Comparison of ENCODE assay signal across 8 cellular contexts in the genomic region with DNA sequence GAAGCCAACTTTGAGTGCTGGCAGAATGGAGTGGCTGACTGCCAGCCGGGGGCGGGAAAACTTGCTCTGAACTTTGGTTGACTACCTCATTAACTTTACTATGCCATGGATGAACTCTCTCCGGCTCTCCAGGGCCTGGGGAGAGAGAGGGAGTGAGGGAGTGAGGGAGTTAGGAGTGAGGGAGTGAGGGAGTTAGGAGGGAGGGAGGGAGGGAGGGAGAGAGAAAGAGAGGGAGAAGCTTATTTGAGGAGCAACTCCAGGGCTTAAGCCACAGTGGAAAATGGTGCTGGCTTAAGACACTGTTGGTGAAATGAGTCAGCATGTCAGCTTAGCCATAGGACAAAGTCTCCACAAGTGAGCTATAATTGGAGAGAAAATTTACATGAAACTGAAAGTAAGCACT.
DNase-seq lines count a peak whose midpoint lies in the region; ATAC-seq lines count a peak whose summit lies in the region.

No MANE protein-coding gene starts in this region.

- no peaks in the 10 kb centered on the region for H3K9me3 Mint-ChIP-seq in T-helper 2 cell treated with Interferon-gamma antibody and Interleukin-4, amounts not matched to agents 5 μg/mL and 100 μg/mL, for 36 hours

- H3K27ac ChIP-seq in effector memory CD4-positive, alpha-beta T cell (ENCODE audit: insufficient read depth, low read length, poor library complexity, severe bottlenecking): no peak overlapping the region

- H3K9me3 ChIP-seq in effector memory CD4-positive, alpha-beta T cell (ENCODE audit: control insufficient read depth, low read length): no peaks in the 10 kb centered on the region

- no peak overlapping the region for H3K4me3 Mint-ChIP-seq in T-helper 2 cell treated with Interferon-gamma antibody and Interleukin-4, amounts not matched to agents 5 μg/mL and 100 μg/mL, for 36 hours

- no peaks in the 10 kb centered on the region for H3K27me3 ChIP-seq in effector memory CD4-positive, alpha-beta T cell (replicated peaks; ENCODE audit: control insufficient read depth, insufficient read depth, low read length, poor library complexity, severe bottlenecking)

- H3K27ac Mint-ChIP-seq in T-helper 2 cell treated with Interferon-gamma antibody and Interleukin-4, amounts not matched to agents 5 μg/mL and 100 μg/mL, for 36 hours: no peak overlapping the region

- no peaks in the 10 kb centered on the region for H3K27me3 Mint-ChIP-seq in T-helper 2 cell treated with Interferon-gamma antibody and Interleukin-4, amounts not matched to agents 5 μg/mL and 100 μg/mL, for 36 hours (ENCODE audit: low read depth)

- no peak overlapping the region for H3K4me3 ChIP-seq in effector memory CD4-positive, alpha-beta T cell (ENCODE audit: insufficient read depth, low read depth, low read length, poor library complexity, severe bottlenecking)

- no peaks in the 10 kb centered on the region for H3K4me1 Mint-ChIP-seq in T-helper 2 cell treated with Interferon-gamma antibody and Interleukin-4, amounts not matched to agents 5 μg/mL and 100 μg/mL, for 36 hours (ENCODE audit: low read depth)

- no peaks in the 10 kb centered on the region for H3K36me3 Mint-ChIP-seq in T-helper 2 cell treated with Interferon-gamma antibody and Interleukin-4, amounts not matched to agents 5 μg/mL and 100 μg/mL, for 36 hours (ENCODE audit: low read depth)

- H3K4me1 ChIP-seq in effector memory CD4-positive, alpha-beta T cell (ENCODE audit: control insufficient read depth, insufficient read depth, low read length, poor library complexity, severe bottlenecking): no peaks in the 10 kb centered on the region

- DNase-seq in AG20443 (ENCODE audit: low spot score): peak; percentile 32
- DNase-seq in T-helper 2 cell treated with Interferon-gamma antibody and Interleukin-4, amounts not matched to agents 5 μg/mL and 100 μg/mL, for 36 hours (ENCODE audit: low spot score): peak; percentile 5
- DNase-seq in left kidney (ENCODE audit: low read depth, low spot score): peak; percentile 89
- no peak for DNase-seq in NCI-H524 treated with DMSO at 0.1 percent for 48 hours (lab: John Stamatoyannopoulos, UW)
- no peak for DNase-seq in activated CD4-positive, CD25-positive, alpha-beta regulatory T cell (lab: John Stamatoyannopoulos, UW)
- DNase-seq in effector memory CD4-positive, alpha-beta T cell: no peak

- ATAC-seq in GM21619 (IDR thresholded peaks at IDR 0.05; ENCODE audit: unreplicated experiment) (peak; percentile 60), GM19023 (IDR thresholded peaks at IDR 0.05; ENCODE audit: unreplicated experiment) (no peak)

- H3K36me3 ChIP-seq in effector memory CD4-positive, alpha-beta T cell (ENCODE audit: control insufficient read depth, insufficient read depth, low read length): no peaks in the 10 kb centered on the region

Comparison
In these comparisons a context has a peak if more than half of its experiments do, and no peak if none do; other contexts are left out.
1. DNase-seq: peak in AG20443 (single experiment), T-helper 2 cell treated with Interferon-gamma antibody and Interleukin-4, amounts not matched to agents 5 μg/mL and 100 μg/mL, for 36 hours (single experiment) and left kidney (single experiment); none in NCI-H524 treated with DMSO at 0.1 percent for 48 hours (single experiment), activated CD4-positive, CD25-positive, alpha-beta regulatory T cell (0 of 4) and effector memory CD4-positive, alpha-beta T cell (0 of 3).